In the genomic region with DNA sequence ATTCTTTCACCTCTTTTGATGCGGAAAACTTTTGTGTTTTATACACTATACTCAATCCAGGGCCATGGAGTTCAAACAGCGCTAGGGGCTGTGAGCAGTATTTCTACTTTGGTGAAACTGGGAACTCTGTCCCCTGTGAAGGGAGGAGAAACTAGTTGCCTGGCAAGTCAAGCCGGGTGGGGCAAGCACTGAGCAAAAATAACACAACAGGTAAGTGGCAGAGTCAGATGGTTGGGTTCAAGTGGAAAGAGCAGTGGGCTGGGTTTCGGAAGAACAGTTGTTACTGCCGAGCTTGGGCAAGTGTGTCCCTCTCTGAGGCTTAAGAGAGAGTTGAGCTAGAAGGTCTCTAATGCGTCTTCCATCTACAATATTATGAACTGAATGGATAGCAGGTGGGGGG, we compare ENCODE assay signal across 9 cellular contexts. TPM values are rescaled to one million over a fixed set of nuclear protein-coding genes. Genes with fewer than 3 reads are reported as not detected.
"Had no signal": no experiment of that assay in that cellular context is flagged by ENCODE, and none has a peak within 500 bp of the region (broad histone marks: within the 10 kb centered on the region; RNA-seq: fewer than 3 reads in every experiment).

No MANE protein-coding gene starts in this region.

- ATAC-seq: HCT116, HepG2 had no signal

- H3K4me1 ChIP-seq: HAP-1 had no signal

- H3K27ac ChIP-seq: GM23248, HL-60 had no signal

- H3K9me3 ChIP-seq: HAP-1 had no signal

- H3K36me3 ChIP-seq: HAP-1 had no signal

- H3K4me3 ChIP-seq: GM23248, HAP-1 had no signal

- H2AFZ ChIP-seq: GM23248 had no signal

- DNase-seq: GM23248, GOT3, H7, HFFc6 had no signal

RNA-seq across cellular contexts. Expression of gene ROPN1, which starts 59.7 kb away (rescaled TPM):
- total RNA-seq: GM23248, H4, H7, HepG2, HFFc6 had no signal
